ENCODE assay signal across 8 cellular contexts in the genomic region with DNA sequence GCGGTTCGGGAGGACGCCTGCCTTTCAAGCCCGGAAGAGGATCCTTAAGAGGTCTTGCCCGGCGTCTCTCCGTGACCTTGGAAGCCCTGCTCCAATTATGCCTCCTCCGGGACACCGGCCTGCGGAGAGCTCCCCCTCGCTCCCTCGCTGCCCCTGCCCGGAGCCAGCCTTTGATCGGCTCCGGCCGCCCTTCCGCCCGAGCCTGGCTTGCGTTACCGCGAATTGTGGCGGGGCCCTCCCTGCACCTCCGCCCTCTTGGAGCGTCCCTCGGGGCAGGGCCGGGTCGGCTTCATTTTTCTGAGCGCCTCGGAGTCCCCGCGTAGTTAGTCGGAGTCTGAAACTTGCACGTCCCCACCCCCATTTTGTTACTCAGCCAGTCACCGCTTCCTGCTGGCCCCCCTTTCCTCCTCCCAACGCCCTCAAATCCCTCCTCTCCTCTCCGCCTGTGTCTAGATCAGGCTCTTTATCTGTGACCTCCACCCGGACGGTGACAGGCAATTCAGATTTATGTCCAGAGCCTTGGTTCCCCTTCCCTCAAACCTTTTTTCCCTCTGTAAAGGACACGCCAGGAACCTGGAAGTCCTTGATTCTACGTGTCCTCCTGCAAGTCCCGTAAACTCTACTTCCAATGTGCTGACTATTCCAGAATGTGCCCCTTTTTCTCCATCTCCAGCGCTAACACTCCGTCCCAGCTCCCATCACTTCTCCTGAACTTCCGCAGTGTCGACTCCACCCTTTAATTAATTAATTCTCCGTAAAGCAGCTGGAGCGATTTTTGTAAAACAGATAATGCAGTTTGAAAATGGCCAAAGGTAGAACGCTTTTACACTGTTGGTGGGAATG. TPM values are rescaled to one million over a fixed set of nuclear protein-coding genes. Genes with fewer than 3 reads are reported as not detected.
DNase-seq lines count a peak whose midpoint lies in the region; FAIRE-seq and TF ChIP-seq lines count a peak whose summit lies in the region.

No MANE protein-coding gene starts in this region.

- H3K18ac ChIP-seq in trophoblast cell (ENCODE audit: low read length) = peak overlapping the region; percentile 98

- H3K4me2 ChIP-seq in trophoblast cell (ENCODE audit: low read length) = peak overlapping the region; percentile 84

- H3K14ac ChIP-seq in trophoblast cell (ENCODE audit: low read length) = peak overlapping the region; percentile 99

- peak overlapping the region; percentile 97 for H4K91ac ChIP-seq in trophoblast cell (ENCODE audit: low read depth, low read length)

- no peak for TF ChIP-seq EP300 in transverse colon (IDR thresholded peaks at IDR 0.05; ENCODE audit: low read depth)

- H2BK120ac ChIP-seq in trophoblast cell (ENCODE audit: insufficient read depth, low read length, poor library complexity) = peak overlapping the region; percentile 94

- peaks cover 12% of the 10 kb centered on the region for H3K36me3 Mint-ChIP-seq in activated naive CD4-positive, alpha-beta T cell treated with anti-CD3 and anti-CD28 coated beads, Interleukin-2, amount 10 ng/mL, durations not matched to agents 7 days and 5 days

- H3K4me3 ChIP-seq in trophoblast cell (ENCODE audit: low read depth, low read length) = peak overlapping the region; percentile 83
- peak overlapping the region; percentile 36 to 90 (median 57) for H3K4me3 ChIP-seq in transverse colon

- peak overlapping the region; percentile 93 for H2AFZ ChIP-seq in trophoblast cell (ENCODE audit: insufficient read depth, low read length, poor library complexity)

- WGBS in trophoblast cell (ENCODE audit: extremely low coverage, insufficient coverage, insufficient read length) = no CpG with 5 or more reads among the region's 48 CpGs
- 1 to 4% methylated on average over 10 to 41 of the region's 48 CpGs for WGBS in transverse colon (ENCODE audit: low coverage in 1 of 2), 2 donors

- in situ Hi-C loops in transverse colon (cut with MboI; ENCODE audit: low pct_ligation_motif_present in 1 of 4, low pct_unique_long_range_greater_than_20kb in 1 of 4, low sequenced_read_pairs in 3 of 4) = no loop called here

- no peaks in the 10 kb centered on the region for H3K27me3 ChIP-seq in trophoblast cell (ENCODE audit: insufficient read depth, low read length)
- no peaks in the 10 kb centered on the region for H3K27me3 ChIP-seq in transverse colon

- H4K8ac ChIP-seq in trophoblast cell (ENCODE audit: low read depth, low read length) = peak overlapping the region; percentile 99

- no peak for FAIRE-seq in HTR-8/SVneo (lab: Jason Lieb, UNC)

- intact Hi-C loops in head of caudate nucleus (cut with DNase I) (loop anchor here (2.0 kb wide), 1 partner anchor 25 kb away; a partner anchor contains a TSS), transverse colon (cut with DNase I; ENCODE audit: low total_unique reads) (no loop called here)

- peaks cover 0 to 3% of the 10 kb centered on the region in 2 experiments for H3K36me3 ChIP-seq in trophoblast cell (ENCODE audit: control insufficient read depth in 1 of 2, insufficient read depth in 2 of 2, low read length in 2 of 2)
- H3K36me3 ChIP-seq in transverse colon = no peaks in the 10 kb centered on the region

- CTCF ChIA-PET in activated naive CD4-positive, alpha-beta T cell treated with anti-CD3 and anti-CD28 coated beads, Interleukin-2, amount 10 ng/mL, durations not matched to agents 7 days and 5 days (lab: Charles Lee) = interaction anchor here (0.6 to 2.0 kb wide), 3 partner anchors 11 to 20 kb away, joined by 3 to 8 read pairs (median 4); no protein-coding TSS in a partner anchor

- H3K9me3 Mint-ChIP-seq in activated naive CD4-positive, alpha-beta T cell treated with anti-CD3 and anti-CD28 coated beads, Interleukin-2, amount 10 ng/mL, durations not matched to agents 7 days and 5 days = no peaks in the 10 kb centered on the region

- TF ChIP-seq POLR2A in transverse colon (IDR thresholded peaks at IDR 0.05) = peak; percentile 78

- H3K79me1 ChIP-seq in trophoblast cell (ENCODE audit: low read length) = peaks cover 14% of the 10 kb centered on the region

- H3K4me1 ChIP-seq in trophoblast cell (ENCODE audit: control insufficient read depth in 1 of 2, insufficient read depth in 2 of 2, low read length in 2 of 2) (peaks cover 4 to 10% of the 10 kb centered on the region in 2 experiments), transverse colon (peaks cover 0 to 25% (median 21%) of the 10 kb centered on the region in 4 donors)

- H3K27ac Mint-ChIP-seq in activated naive CD4-positive, alpha-beta T cell treated with anti-CD3 and anti-CD28 coated beads, Interleukin-2, amount 10 ng/mL, durations not matched to agents 7 days and 5 days = peak overlapping the region; percentile 99

- DNase-seq in COR-L47 (lab: John Stamatoyannopoulos, UW) (peak; percentile 36), GM20000 (ENCODE audit: low spot score) (peak; percentile 77), HTR-8/SVneo (ENCODE audit: insufficient read length, low spot score) (peak; percentile 70), SHP77 (lab: John Stamatoyannopoulos, UW) (peak; percentile 62 to 69), head of caudate nucleus (peak in 30 of 42 donors; percentile 25 to 81 (median 60)), trophoblast cell (peak in 1 of 2 donors; percentile 70), transverse colon (peak; percentile 76)
- peak; percentile 90 for DNase-seq in activated naive CD4-positive, alpha-beta T cell treated with anti-CD3 and anti-CD28 coated beads, Interleukin-2, amount 10 ng/mL, durations not matched to agents 7 days and 5 days

- H3K4ac ChIP-seq in trophoblast cell (ENCODE audit: low read depth, low read length) = peak overlapping the region; percentile 86

- H2BK5ac ChIP-seq in trophoblast cell (ENCODE audit: low read depth, low read length, poor library complexity) = peak overlapping the region; percentile 98

- H3K27ac ChIP-seq in trophoblast cell (ENCODE audit: low read depth, low read length) (peak overlapping the region; percentile 100), transverse colon (peak overlapping the region; percentile 94 to 99 (median 97))

- peak overlapping the region; percentile 89 for H3K9ac ChIP-seq in trophoblast cell (ENCODE audit: low read length)

- peaks cover 7% of the 10 kb centered on the region for H3K79me2 ChIP-seq in trophoblast cell (ENCODE audit: control insufficient read depth, insufficient read depth, low read length, poor library complexity)

- no peak for TF ChIP-seq CTCF in GM20000 (IDR thresholded peaks at IDR 0.05; ENCODE audit: extremely low read depth, missing control alignments)
- no peak for TF ChIP-seq CTCF in transverse colon (IDR thresholded peaks at IDR 0.05)

- peak overlapping the region; percentile 94 for H3K4me3 Mint-ChIP-seq in activated naive CD4-positive, alpha-beta T cell treated with anti-CD3 and anti-CD28 coated beads, Interleukin-2, amount 10 ng/mL, durations not matched to agents 7 days and 5 days

- H3K23ac ChIP-seq in trophoblast cell (ENCODE audit: low read length) = no peak overlapping the region

- peak overlapping the region; percentile 57 for H2AK5ac ChIP-seq in trophoblast cell (ENCODE audit: low read length)

- no peaks in the 10 kb centered on the region for H3K27me3 Mint-ChIP-seq in activated naive CD4-positive, alpha-beta T cell treated with anti-CD3 and anti-CD28 coated beads, Interleukin-2, amount 10 ng/mL, durations not matched to agents 7 days and 5 days

- H4K12ac ChIP-seq in trophoblast cell (ENCODE audit: low read depth, low read length) = peak overlapping the region; percentile 99

- H3K4me1 Mint-ChIP-seq in activated naive CD4-positive, alpha-beta T cell treated with anti-CD3 and anti-CD28 coated beads, Interleukin-2, amount 10 ng/mL, durations not matched to agents 7 days and 5 days = peaks cover 28% of the 10 kb centered on the region

- H3K9me3 ChIP-seq in trophoblast cell (ENCODE audit: insufficient read depth, low read depth, low read length) (peaks cover 2% of the 10 kb centered on the region), transverse colon (no peaks in the 10 kb centered on the region)

- H2BK12ac ChIP-seq in trophoblast cell (ENCODE audit: low read length) = no peak overlapping the region

RNA-seq across cellular contexts. Expression of a gene that starts 0.6 kb away (rescaled TPM):
- 9.9 and 10.4 TPM in 2 replicates for polyA plus RNA-seq in trophoblast cell (2013)
- 100 to 1,000 TPM in 2 of 4 donors, 10 to 100 TPM in 2; 57.1 to 182 (median 130) TPM for total RNA-seq in transverse colon

RNA-seq across cellular contexts. Expression of a gene that starts 6.2 kb away (rescaled TPM):
- not detected in 2 replicates for polyA plus RNA-seq in trophoblast cell (2013)
- total RNA-seq in transverse colon = 1 to 10 TPM in 2 of 4 donors, not detected in 2; 4.5 to 9.8 TPM

RNA-seq across cellular contexts. Expression of a gene that starts 25.1 kb away (rescaled TPM):
- polyA plus RNA-seq in trophoblast cell (2013) = 19.5 and 20.3 TPM in 2 replicates
- total RNA-seq in transverse colon = 10 to 100 TPM; 59.1 to 89.4 (median 70.2) TPM

RNA-seq across cellular contexts. Expression of a gene that starts 47.3 kb away (rescaled TPM):
- polyA plus RNA-seq in trophoblast cell (2013) = 1.6 and 1.8 TPM in 2 replicates
- total RNA-seq in transverse colon = 1 to 10 TPM in 3 of 4 donors, not detected in 1; 1.1 to 3.2 (median 1.4) TPM

RNA-seq across cellular contexts. Expression of a gene that starts 49.0 kb away (rescaled TPM):
- 50.2 and 56.5 TPM in 2 replicates for polyA plus RNA-seq in trophoblast cell (2013)
- total RNA-seq in transverse colon = 10 to 100 TPM; 22.7 to 75.2 (median 28.2) TPM
